ENCODE assay signal across 19 cellular contexts in the genomic region with DNA sequence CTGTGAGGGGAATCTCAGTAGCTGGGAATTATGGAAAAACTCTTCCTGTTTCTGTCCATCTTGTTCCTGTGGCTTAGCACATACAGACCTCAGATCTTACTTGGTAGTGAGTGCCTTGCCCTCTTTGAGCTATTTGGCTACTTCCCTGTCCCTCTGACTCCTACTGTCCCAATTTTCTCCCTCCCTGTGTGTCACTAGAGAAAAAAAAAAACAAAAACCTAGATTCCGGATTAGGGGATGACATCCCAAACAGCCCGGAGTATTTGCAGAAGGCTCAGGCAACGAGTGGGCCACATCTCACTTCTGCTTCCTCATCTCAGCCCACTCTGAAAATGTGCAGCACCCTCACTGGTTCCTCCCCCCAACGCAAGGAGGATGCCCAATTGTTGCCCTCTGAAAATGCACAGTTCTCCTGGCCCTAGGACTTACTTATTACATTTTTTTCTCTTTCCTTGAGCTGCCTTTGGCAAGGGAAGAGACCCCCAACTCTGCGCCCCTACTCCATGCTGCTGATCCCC.
"Had no signal": no experiment of that assay in that cellular context is flagged by ENCODE, and none has a peak within 500 bp of the region (broad histone marks: within the 10 kb centered on the region; RNA-seq: fewer than 3 reads in every experiment).

No MANE protein-coding gene starts in this region.

- DNase-seq: activated B cell treated with CpG ODN at 0.5 μM for 24 hours; activated CD4-positive, alpha-beta memory T cell treated with anti-CD3 and anti-CD28 coated beads for 36 hours; activated CD4-positive, alpha-beta T cell treated with anti-CD3 and anti-CD28 coated beads for 4 hours; activated naive CD4-positive, alpha-beta T cell treated with Interleukin-2 at 50 U/mL for 16 hours; activated naive CD8-positive, alpha-beta T cell treated with anti-CD3 and anti-CD28 coated beads, Interleukin-2, amount 10 ng/mL, durations not matched to agents 7 days and 5 days; activated T-cell treated with anti-CD3 and anti-CD28 coated beads for 4 hours; body of pancreas; caudate nucleus; dorsolateral prefrontal cortex; foreskin keratinocyte; left lung; midbrain; nephron progenitor cell; right cardiac atrium; stimulated activated CD4-positive, alpha-beta T cell treated with anti-CD3 and anti-CD28 coated beads, Interleukin-2, amount 100 ng/mL, for 24 hours; stimulated activated naive CD8-positive, alpha-beta T cell treated with anti-CD3 and anti-CD28 coated beads, Interleukin-15, Interleukin-2, amounts not matched to agents 100 U/mL and 50 U/mL, for 24 hours; T-helper 17 cell; tibial artery had no signal

- FAIRE-seq: keratinocyte had no signal

- ATAC-seq: body of pancreas; foreskin keratinocyte; left lung; right cardiac atrium; stimulated activated naive CD8-positive, alpha-beta T cell treated with anti-CD3 and anti-CD28 coated beads, Interleukin-15, Interleukin-2, amounts not matched to agents 100 U/mL and 50 U/mL, for 24 hours; T-helper 17 cell had no signal
